In the genomic region with DNA sequence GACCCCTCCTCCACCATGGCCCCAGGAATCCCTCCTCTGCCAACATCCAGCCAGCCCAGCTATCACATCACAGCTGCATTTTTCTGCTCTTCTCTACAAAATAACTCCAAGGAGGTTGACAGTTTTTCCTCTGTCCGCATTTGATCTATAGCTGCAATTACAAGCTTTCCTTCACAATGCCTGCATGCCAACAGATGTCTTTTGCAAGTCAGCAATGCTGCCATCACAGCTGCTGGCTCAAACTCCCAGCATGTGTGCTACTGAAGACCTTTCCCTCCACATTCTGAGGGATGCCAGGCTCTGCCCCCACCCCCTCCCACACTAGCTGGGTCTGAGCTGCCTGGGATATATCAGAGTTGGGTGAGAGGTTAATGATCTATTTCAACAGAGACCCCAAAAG, we compare ENCODE assay signal across 21 cellular contexts.
"Had no signal": no experiment of that assay in that cellular context is flagged by ENCODE, and none has a peak within 500 bp of the region (broad histone marks: within the 10 kb centered on the region; RNA-seq: fewer than 3 reads in every experiment).

No MANE protein-coding gene starts in this region.

- H3K27ac ChIP-seq: body of pancreas, coronary artery, gastrocnemius medialis, right atrium auricular region, thoracic aorta, vagina had no signal

- H3K4me3 ChIP-seq: body of pancreas, coronary artery, dorsolateral prefrontal cortex, gastrocnemius medialis, right atrium auricular region, thoracic aorta, vagina had no signal

- H3K36me3 ChIP-seq: gastrocnemius medialis, right atrium auricular region, thoracic aorta, vagina had no signal

- DNase-seq: activated CD4-positive, alpha-beta T cell treated with anti-CD3 and anti-CD28 coated beads for 4 hours; activated CD4-positive, alpha-beta T cell treated with anti-CD3 and anti-CD28 coated beads, Interleukin-2, amount 50 U/mL, for 48 hours; activated CD8-positive, alpha-beta memory T cell treated with anti-CD3 and anti-CD28 coated beads for 24 hours; activated effector memory CD4-positive, alpha-beta T cell treated with Interleukin-2 at 50 U/mL for 16 hours; activated naive CD4-positive, alpha-beta T cell treated with Interleukin-2 at 50 U/mL for 16 hours; aorta; body of pancreas; effector memory CD4-positive, alpha-beta T cell; gastrocnemius medialis; glutamatergic neuron; left ventricle myocardium superior; naive thymus-derived CD4-positive, alpha-beta T cell; stimulated activated CD4-positive, alpha-beta T cell treated with anti-CD3 and anti-CD28 coated beads, Interleukin-2, amount 100 ng/mL, for 48 hours; trophoblast cell had no signal

- H3K9me3 ChIP-seq: body of pancreas, gastrocnemius medialis, right atrium auricular region, vagina had no signal

- H3K27me3 ChIP-seq: body of pancreas, dorsolateral prefrontal cortex, gastrocnemius medialis, right atrium auricular region, vagina had no signal

- ATAC-seq: body of pancreas; gastrocnemius medialis; left ventricle myocardium superior; naive thymus-derived CD4-positive, alpha-beta T cell; stimulated activated effector memory CD8-positive, alpha-beta T cell treated with anti-CD3 and anti-CD28 coated beads, Interleukin-12 subunit alpha, Interleukin-12 subunit beta, amount 100 ng/mL, for 72 hours had no signal

- FAIRE-seq: islet of Langerhans had no signal
